ENCODE assay signal across 20 cellular contexts in genomic region chr18:10379511-10379910, GRCh38.
A peak's percentile ranks its signal among the peaks of the same experiment; 100 is the strongest.
DNase-seq lines count a peak whose midpoint lies in the region; ATAC-seq and TF ChIP-seq lines count a peak whose summit lies in the region.
"Had no signal": no experiment of that assay in that cellular context is flagged by ENCODE, and none has a peak within 500 bp of the region (broad histone marks: within the 10 kb centered on the region; RNA-seq: fewer than 3 reads in every experiment).

No MANE protein-coding gene starts in this region.

- H3K27ac ChIP-seq in neural progenitor cell, result no peak overlapping the region
- no peak overlapping the region for H3K27ac ChIP-seq in caudate nucleus (ENCODE audit: low read depth, low read length)
- H3K27ac ChIP-seq: gastroesophageal sphincter, uterus had no signal

- H3F3A ChIP-seq in neural progenitor cell (ENCODE audit: low read depth), result no peaks in the 10 kb centered on the region

- H3K9me3 Mint-ChIP-seq in neural progenitor cell, result peaks cover 6% of the 10 kb centered on the region
- H3K9me3 Mint-ChIP-seq in stimulated activated memory B cell treated with anti-CD40 and anti-IgM and Interleukin-4, amounts not matched to agents 10 μg/mL and 1 μg/mL and 100 μg/mL, for 72 hours, result no peaks in the 10 kb centered on the region
- H3K9me3 Mint-ChIP-seq: activated CD4-positive, alpha-beta memory T cell treated with anti-CD3 and anti-CD28 coated beads, Interleukin-2, amount 10 ng/mL, durations not matched to agents 7 days and 5 days; activated naive CD4-positive, alpha-beta T cell treated with anti-CD3 and anti-CD28 coated beads, Interleukin-2, amount 10 ng/mL, durations not matched to agents 7 days and 5 days; activated T-cell treated with anti-CD3 and anti-CD28 coated beads, Interleukin-2, amount 50 U/mL, for 24 hours had no signal

- ATAC-seq in stimulated activated memory B cell treated with anti-CD40 and anti-IgM and Interleukin-4, amounts not matched to agents 10 μg/mL and 1 μg/mL and 100 μg/mL, for 72 hours, result no peak
- no peak for ATAC-seq in GM19023 (IDR thresholded peaks at IDR 0.05; ENCODE audit: unreplicated experiment)
- ATAC-seq: gastroesophageal sphincter, sciatic nerve had no signal

- peaks cover 14% of the 10 kb centered on the region for H3K27me3 Mint-ChIP-seq in neural progenitor cell (ENCODE audit: insufficient read depth, low read depth)
- no peaks in the 10 kb centered on the region for H3K27me3 Mint-ChIP-seq in stimulated activated memory B cell treated with anti-CD40 and anti-IgM and Interleukin-4, amounts not matched to agents 10 μg/mL and 1 μg/mL and 100 μg/mL, for 72 hours
- H3K27me3 Mint-ChIP-seq: activated naive CD4-positive, alpha-beta T cell treated with anti-CD3 and anti-CD28 coated beads, Interleukin-2, amount 10 ng/mL, durations not matched to agents 7 days and 5 days; activated T-cell treated with anti-CD3 and anti-CD28 coated beads, Interleukin-2, amount 50 U/mL, for 24 hours had no signal

- H2AFZ ChIP-seq in neural progenitor cell (replicated peaks), result no peak overlapping the region

- H3K36me3 Mint-ChIP-seq in neural progenitor cell, result no peaks in the 10 kb centered on the region
- H3K36me3 Mint-ChIP-seq in stimulated activated memory B cell treated with anti-CD40 and anti-IgM and Interleukin-4, amounts not matched to agents 10 μg/mL and 1 μg/mL and 100 μg/mL, for 72 hours, result no peaks in the 10 kb centered on the region
- H3K36me3 Mint-ChIP-seq: activated naive CD4-positive, alpha-beta T cell treated with anti-CD3 and anti-CD28 coated beads, Interleukin-2, amount 10 ng/mL, durations not matched to agents 7 days and 5 days had no signal

- H3K9me3 ChIP-seq in neural progenitor cell (ENCODE audit: low read depth), result no peaks in the 10 kb centered on the region
- H3K9me3 ChIP-seq: gastroesophageal sphincter, MG63, uterus had no signal

- H3K36me3 ChIP-seq in neural progenitor cell, result no peaks in the 10 kb centered on the region
- H3K36me3 ChIP-seq: gastroesophageal sphincter, MG63, uterus had no signal

- H3K4me2 ChIP-seq in neural progenitor cell, result no peak overlapping the region

- H3K4me1 ChIP-seq in neural progenitor cell, result peaks cover 3% of the 10 kb centered on the region
- H3K4me1 ChIP-seq: gastroesophageal sphincter, uterus had no signal

- peak overlapping the region; percentile 7 for H3K27ac Mint-ChIP-seq in neural progenitor cell
- no peak overlapping the region for H3K27ac Mint-ChIP-seq in stimulated activated memory B cell treated with anti-CD40 and anti-IgM and Interleukin-4, amounts not matched to agents 10 μg/mL and 1 μg/mL and 100 μg/mL, for 72 hours
- H3K27ac Mint-ChIP-seq: activated CD4-positive, alpha-beta memory T cell treated with anti-CD3 and anti-CD28 coated beads, Interleukin-2, amount 10 ng/mL, durations not matched to agents 7 days and 5 days; activated naive CD4-positive, alpha-beta T cell treated with anti-CD3 and anti-CD28 coated beads, Interleukin-2, amount 10 ng/mL, durations not matched to agents 7 days and 5 days; activated T-cell treated with anti-CD3 and anti-CD28 coated beads, Interleukin-2, amount 50 U/mL, for 24 hours had no signal

- H3K4me3 Mint-ChIP-seq in neural progenitor cell, result no peak overlapping the region
- no peak overlapping the region for H3K4me3 Mint-ChIP-seq in stimulated activated memory B cell treated with anti-CD40 and anti-IgM and Interleukin-4, amounts not matched to agents 10 μg/mL and 1 μg/mL and 100 μg/mL, for 72 hours
- H3K4me3 Mint-ChIP-seq: activated CD4-positive, alpha-beta memory T cell treated with anti-CD3 and anti-CD28 coated beads, Interleukin-2, amount 10 ng/mL, durations not matched to agents 7 days and 5 days; activated naive CD4-positive, alpha-beta T cell treated with anti-CD3 and anti-CD28 coated beads, Interleukin-2, amount 10 ng/mL, durations not matched to agents 7 days and 5 days; activated T-cell treated with anti-CD3 and anti-CD28 coated beads, Interleukin-2, amount 50 U/mL, for 24 hours had no signal

- no peaks in the 10 kb centered on the region for H4K20me1 ChIP-seq in neural progenitor cell (ENCODE audit: low read depth)

- peaks cover 46% of the 10 kb centered on the region for H3K4me1 Mint-ChIP-seq in neural progenitor cell
- H3K4me1 Mint-ChIP-seq in stimulated activated memory B cell treated with anti-CD40 and anti-IgM and Interleukin-4, amounts not matched to agents 10 μg/mL and 1 μg/mL and 100 μg/mL, for 72 hours, result no peaks in the 10 kb centered on the region
- H3K4me1 Mint-ChIP-seq: activated CD4-positive, alpha-beta memory T cell treated with anti-CD3 and anti-CD28 coated beads, Interleukin-2, amount 10 ng/mL, durations not matched to agents 7 days and 5 days; activated naive CD4-positive, alpha-beta T cell treated with anti-CD3 and anti-CD28 coated beads, Interleukin-2, amount 10 ng/mL, durations not matched to agents 7 days and 5 days had no signal

- DNase-seq in CD1c-positive myeloid dendritic cell (ENCODE audit: extremely low spot score) (peak; percentile 70), LHCN-M2 (ENCODE audit: low read depth) (peak; percentile 72), epithelial cell of esophagus (ENCODE audit: low read depth) (peak; percentile 85), neural progenitor cell (ENCODE audit: low spot score) (no peak), RPMI8226 (no peak), caudate nucleus (lab: John Stamatoyannopoulos, UW) (no peak)
- DNase-seq: activated CD4-positive, alpha-beta memory T cell treated with anti-CD3 and anti-CD28 coated beads, Interleukin-2, amount 10 ng/mL, durations not matched to agents 7 days and 5 days; activated naive CD4-positive, alpha-beta T cell treated with anti-CD3 and anti-CD28 coated beads, Interleukin-2, amount 10 ng/mL, durations not matched to agents 7 days and 5 days; activated T-cell treated with anti-CD3 and anti-CD28 coated beads, Interleukin-2, amount 50 U/mL, for 24 hours; MG63; midbrain; NCI-H1694 treated with DMSO at 0.1 percent for 48 hours; NCI-H446 treated with DMSO at 0.1 percent for 48 hours; SHP77 treated with DMSO at 0.1 percent for 48 hours; T-helper 2 cell; uterus had no signal

- no peak for TF ChIP-seq CTCF in epithelial cell of esophagus (IDR thresholded peaks at IDR 0.05; ENCODE audit: insufficient read depth, low read depth, low read length, missing control alignments)
- no peak for TF ChIP-seq CTCF in neural progenitor cell (IDR thresholded peaks at IDR 0.05)

- H3K4me3 ChIP-seq in epithelial cell of esophagus (ENCODE audit: low read length), result no peak overlapping the region
- no peak overlapping the region for H3K4me3 ChIP-seq in neural progenitor cell
- H3K4me3 ChIP-seq: gastroesophageal sphincter, MG63, uterus had no signal

- H3K9ac ChIP-seq in neural progenitor cell, result no peak overlapping the region

- H3K79me2 ChIP-seq in neural progenitor cell (ENCODE audit: low read depth), result no peaks in the 10 kb centered on the region

- H3K27me3 ChIP-seq in neural progenitor cell, result no peaks in the 10 kb centered on the region
- H3K27me3 ChIP-seq: MG63, uterus had no signal

Comparison
In these comparisons a context has a peak if more than half of its experiments do, and no peak if none do; other contexts are left out.
1. DNase-seq: peak in CD1c-positive myeloid dendritic cell (single experiment), LHCN-M2 (single experiment) and epithelial cell of esophagus (single experiment); none in neural progenitor cell (single experiment), RPMI8226 (single experiment) and caudate nucleus (0 of 61).